ENCODE assay signal across 8 cellular contexts in genomic region chrX:149962859-149963757, GRCh38. TPM values are rescaled to one million over a fixed set of nuclear protein-coding genes. Genes with fewer than 3 reads are reported as not detected.
DNase-seq lines count a peak whose midpoint lies in the region; ATAC-seq, FAIRE-seq and TF ChIP-seq lines count a peak whose summit lies in the region.

No MANE protein-coding gene starts in this region.

- no peaks in the 10 kb centered on the region for H3K9me2 ChIP-seq in PC-9 (ENCODE audit: insufficient read depth)

- H3K9ac ChIP-seq in keratinocyte (ENCODE audit: control insufficient read depth, extremely low read depth, insufficient read depth, low read length): no peak overlapping the region

- intact Hi-C loops in CD4-positive, alpha-beta T cell (cut with DNase I, micrococcal nuclease): loop anchor here in 1 of 2 experiments (5.0 kb wide), 1 partner anchor 624 kb away; no protein-coding TSS in a partner anchor
- intact Hi-C loops in PC-9 (cut with micrococcal nuclease; ENCODE audit: unreplicated experiment): loop anchor here (1.0 to 5.0 kb wide), 6 partner anchors 184 to 754 kb away; no protein-coding TSS in a partner anchor

- no peak overlapping the region for H3K4me3 Mint-ChIP-seq in CD4-positive, alpha-beta T cell
- H3K4me3 Mint-ChIP-seq in stimulated activated naive B cell treated with anti-CD40 and anti-IgM and Interleukin-4, amounts not matched to agents 10 μg/mL and 1 μg/mL and 100 μg/mL, for 72 hours: no peak overlapping the region

- no peaks in the 10 kb centered on the region for H3K4me1 ChIP-seq in PC-9 (replicated peaks; ENCODE audit: insufficient read depth)
- no peaks in the 10 kb centered on the region for H3K4me1 ChIP-seq in keratinocyte (ENCODE audit: control insufficient read depth, extremely low read depth, insufficient read depth, low read length)

- FAIRE-seq in GM18507 (lab: Jason Lieb, UNC) (peak; percentile 85), keratinocyte (lab: Jason Lieb, UNC) (peak; percentile 74)

- no peak overlapping the region for H3K27ac Mint-ChIP-seq in CD4-positive, alpha-beta T cell
- H3K27ac Mint-ChIP-seq in stimulated activated naive B cell treated with anti-CD40 and anti-IgM and Interleukin-4, amounts not matched to agents 10 μg/mL and 1 μg/mL and 100 μg/mL, for 72 hours: no peak overlapping the region

- no peaks in the 10 kb centered on the region; the same call in 1 of the 2 replicates for H3K36me3 ChIP-seq in PC-9 (ENCODE audit: low read depth)
- no peaks in the 10 kb centered on the region for H3K36me3 ChIP-seq in keratinocyte (ENCODE audit: control insufficient read depth in 2 of 2, extremely low read depth in 1 of 2, insufficient read depth in 2 of 2, low read length in 2 of 2)

- no TSS peak for BruUV-seq in PC-9 (replicated peaks; lab: Mats Ljungman, UMichigan)

- CTCF ChIA-PET in CD4-positive, alpha-beta T cell (lab: Charles Lee): no interaction called here
- CTCF ChIA-PET in PC-9 (lab: Charles Lee): interaction anchor here (0.6 kb wide), 1 partner anchor 756 kb away, joined by 6 read pairs; no protein-coding TSS in a partner anchor

- POLR2A ChIA-PET in CD4-positive, alpha-beta T cell (lab: Charles Lee): no interaction called here
- POLR2A ChIA-PET in PC-9 (lab: Charles Lee; ENCODE audit: unreplicated experiment): no interaction called here

- H3K27me3 ChIP-seq in CD4-positive, alpha-beta T cell (ENCODE audit: control insufficient read depth, insufficient read depth, low read length): no peaks in the 10 kb centered on the region
- no peaks in the 10 kb centered on the region for H3K27me3 ChIP-seq in PC-9 (ENCODE audit: insufficient read depth, low read depth)
- H3K27me3 ChIP-seq in keratinocyte (ENCODE audit: control insufficient read depth, extremely low read depth, insufficient read depth, low read length): no peaks in the 10 kb centered on the region

- H3K4me2 ChIP-seq in PC-9 (no peak overlapping the region), keratinocyte (ENCODE audit: control insufficient read depth, extremely low read depth, insufficient read depth, low read depth, low read length) (no peak overlapping the region)

- no peaks in the 10 kb centered on the region for H3K9me3 Mint-ChIP-seq in CD4-positive, alpha-beta T cell
- H3K9me3 Mint-ChIP-seq in stimulated activated naive B cell treated with anti-CD40 and anti-IgM and Interleukin-4, amounts not matched to agents 10 μg/mL and 1 μg/mL and 100 μg/mL, for 72 hours: no peaks in the 10 kb centered on the region

- no peak overlapping the region for H2AFZ ChIP-seq in PC-9
- no peak overlapping the region for H2AFZ ChIP-seq in keratinocyte (ENCODE audit: control insufficient read depth, low read length)

- H3K9me1 ChIP-seq in keratinocyte (ENCODE audit: control insufficient read depth, extremely low read depth, insufficient read depth, low read length): no peaks in the 10 kb centered on the region

- ATAC-seq in CD4-positive, alpha-beta T cell (ENCODE audit: poor library complexity): peak; percentile 43
- peak; percentile 49 for ATAC-seq in HG03565 (IDR thresholded peaks at IDR 0.05; ENCODE audit: unreplicated experiment)
- ATAC-seq in stimulated activated naive B cell treated with anti-CD40 and anti-IgM and Interleukin-4, amounts not matched to agents 10 μg/mL and 1 μg/mL and 100 μg/mL, for 72 hours (replicated peaks): peak; percentile 78 to 90
- ATAC-seq in HG03139 (IDR thresholded peaks at IDR 0.05; ENCODE audit: unreplicated experiment): no peak

- no peak overlapping the region for H3K4me3 ChIP-seq in PC-9
- H3K4me3 ChIP-seq in keratinocyte (ENCODE audit: control insufficient read depth in 2 of 3, extremely low read depth in 1 of 3, insufficient read depth in 2 of 3, low read depth in 1 of 3, low read length in 3 of 3): no peak overlapping the region

- no peak for TF ChIP-seq CTCF in CD4-positive, alpha-beta T cell (IDR thresholded peaks at IDR 0.05)
- TF ChIP-seq CTCF in PC-9 (conservative IDR thresholded peaks at IDR 0.05): peak; percentile 95
- peak; percentile 79 to 94 (median 80) for TF ChIP-seq CTCF in keratinocyte (optimal IDR thresholded peaks at IDR 0.05 in 1 of 3, IDR thresholded peaks at IDR 0.05 in 1 of 3, conservative IDR thresholded peaks at IDR 0.05 in 1 of 3; ENCODE audit: extremely low read depth in 1 of 3, insufficient read depth in 2 of 3, low read length in 3 of 3)

- no peaks in the 10 kb centered on the region for H3K4me1 Mint-ChIP-seq in CD4-positive, alpha-beta T cell (ENCODE audit: low read depth)
- peaks cover 0 to 1% of the 10 kb centered on the region in 2 donors for H3K4me1 Mint-ChIP-seq in stimulated activated naive B cell treated with anti-CD40 and anti-IgM and Interleukin-4, amounts not matched to agents 10 μg/mL and 1 μg/mL and 100 μg/mL, for 72 hours

- dilution Hi-C loops in keratinocyte (cut with MboI; ENCODE audit: extremely low pct_ligation_motif_present, low sequenced_read_pairs): no loop called here

- H3K27ac ChIP-seq in CD4-positive, alpha-beta T cell (ENCODE audit: low read depth, low read length): no peak overlapping the region
- no peak overlapping the region; the same call in 1 of the 2 replicates for H3K27ac ChIP-seq in PC-9
- no peak overlapping the region for H3K27ac ChIP-seq in keratinocyte (ENCODE audit: control insufficient read depth, insufficient read depth, low read length)

- H3K79me2 ChIP-seq in PC-9 (ENCODE audit: low read depth) (no peaks in the 10 kb centered on the region), keratinocyte (ENCODE audit: control insufficient read depth, insufficient read depth, low read length) (no peaks in the 10 kb centered on the region)

- H3K27me3 Mint-ChIP-seq in CD4-positive, alpha-beta T cell: no peaks in the 10 kb centered on the region
- no peaks in the 10 kb centered on the region for H3K27me3 Mint-ChIP-seq in stimulated activated naive B cell treated with anti-CD40 and anti-IgM and Interleukin-4, amounts not matched to agents 10 μg/mL and 1 μg/mL and 100 μg/mL, for 72 hours

- H3K36me3 Mint-ChIP-seq in CD4-positive, alpha-beta T cell (ENCODE audit: low read depth): peaks cover 41% of the 10 kb centered on the region
- H3K36me3 Mint-ChIP-seq in stimulated activated naive B cell treated with anti-CD40 and anti-IgM and Interleukin-4, amounts not matched to agents 10 μg/mL and 1 μg/mL and 100 μg/mL, for 72 hours: peaks cover 6 to 11% of the 10 kb centered on the region in 2 donors

- peak in 1 of 10 experiments; percentile 2 for DNase-seq in CD4-positive, alpha-beta T cell
- DNase-seq in GM18507 (ENCODE audit: extremely low spot score, insufficient read length, low read depth) (no peak), PC-9 (peak; percentile 48 to 55), T47D (ENCODE audit: low read depth in 1 of 2, low spot score in 1 of 2) (peak; percentile 13 to 59), keratinocyte (ENCODE audit: low read depth, low spot score) (no peak)
- DNase-seq in stimulated activated naive B cell treated with anti-CD40 and anti-IgM and Interleukin-4, amounts not matched to agents 10 μg/mL and 1 μg/mL and 100 μg/mL, for 72 hours: peak; percentile 11

- H3K9me3 ChIP-seq in CD4-positive, alpha-beta T cell (ENCODE audit: control insufficient read depth, low read length): no peaks in the 10 kb centered on the region
- H3K9me3 ChIP-seq in PC-9 (ENCODE audit: insufficient read depth, low read depth) (no peaks in the 10 kb centered on the region), keratinocyte (ENCODE audit: control insufficient read depth, low read depth, low read length) (no peaks in the 10 kb centered on the region)

- H4K20me1 ChIP-seq in PC-9 (ENCODE audit: insufficient read depth) (no peaks in the 10 kb centered on the region), keratinocyte (ENCODE audit: control insufficient read depth, extremely low read depth, insufficient read depth, low read length) (no peaks in the 10 kb centered on the region)

- in situ Hi-C loops in T47D (cut with HindIII; ENCODE audit: low pct_unique_long_range_greater_than_20kb, low sequenced_read_pairs): no loop called here

- 0 out of 2 replicates have a peak, but pooled peaks cover 13% of the 10 kb centered on the region for H3F3A ChIP-seq in PC-9 (ENCODE audit: insufficient read depth, low read depth)

RNA-seq across cellular contexts. Expression of gene EOLA2, which starts 24.8 kb away (rescaled TPM):
- 10 to 100 TPM; 48.7 to 54.7 TPM for total RNA-seq in CD4-positive, alpha-beta T cell
- 44.3 and 49.2 TPM in 2 replicates for total RNA-seq in PC-9 (2021)
- polyA plus RNA-seq in keratinocyte: 35.5 to 45.2 TPM (median 39.2 TPM) in 3 replicates
- polyA plus RNA-seq in keratinocyte (2011; ENCODE audit: low read depth): 24.1 TPM
- polyA plus RNA-seq in keratinocyte (2011; cell fraction: cytosol; rRNA removed): 41.0 and 42.3 TPM in 2 replicates
- polyA plus RNA-seq in keratinocyte (2011; cell fraction: nucleus; rRNA removed): 50.8 and 59.0 TPM in 2 replicates
- 27.4 and 32.6 TPM in 2 replicates for polyA plus RNA-seq in keratinocyte (2012; ENCODE audit: low replicate concordance)
- 16.1 to 23.7 TPM (median 17.2 TPM) in 3 replicates for polyA minus RNA-seq in keratinocyte
- polyA minus RNA-seq in keratinocyte (2011; cell fraction: cytosol; rRNA and poly(A)+ RNA removed): 20.0 TPM
- polyA minus RNA-seq in keratinocyte (2011; cell fraction: nucleus; rRNA and poly(A)+ RNA removed): 23.0 and 23.3 TPM in 2 replicates

RNA-seq across cellular contexts. Expression of gene HSFX4, which starts 33.7 kb away (rescaled TPM):
- total RNA-seq in CD4-positive, alpha-beta T cell: not detected
- total RNA-seq in PC-9 (2021): not detected in 2 replicates
- not detected in 3 replicates for polyA plus RNA-seq in keratinocyte
- polyA plus RNA-seq in keratinocyte (2011; ENCODE audit: low read depth): not detected
- polyA plus RNA-seq in keratinocyte (2011; cell fraction: cytosol; rRNA removed): not detected in 2 replicates
- not detected in 2 replicates for polyA plus RNA-seq in keratinocyte (2011; cell fraction: nucleus; rRNA removed)
- polyA plus RNA-seq in keratinocyte (2012; ENCODE audit: low replicate concordance): 0.38 TPM in 1 of 2 replicates, not detected in the other
- not detected in 3 replicates for polyA minus RNA-seq in keratinocyte
- not detected for polyA minus RNA-seq in keratinocyte (2011; cell fraction: cytosol; rRNA and poly(A)+ RNA removed)
- polyA minus RNA-seq in keratinocyte (2011; cell fraction: nucleus; rRNA and poly(A)+ RNA removed): not detected in 2 replicates

Comparison
In these comparisons a context has a peak if more than half of its experiments do, and no peak if none do; other contexts are left out.
1. DNase-seq: peak in PC-9 (2 of 2), T47D (2 of 2) and stimulated activated naive B cell treated with anti-CD40 and anti-IgM and Interleukin-4, amounts not matched to agents 10 μg/mL and 1 μg/mL and 100 μg/mL, for 72 hours (single experiment); none in GM18507 (single experiment) and keratinocyte (single experiment).